1 cellular context compared by ENCODE assay signal in the genomic region with DNA sequence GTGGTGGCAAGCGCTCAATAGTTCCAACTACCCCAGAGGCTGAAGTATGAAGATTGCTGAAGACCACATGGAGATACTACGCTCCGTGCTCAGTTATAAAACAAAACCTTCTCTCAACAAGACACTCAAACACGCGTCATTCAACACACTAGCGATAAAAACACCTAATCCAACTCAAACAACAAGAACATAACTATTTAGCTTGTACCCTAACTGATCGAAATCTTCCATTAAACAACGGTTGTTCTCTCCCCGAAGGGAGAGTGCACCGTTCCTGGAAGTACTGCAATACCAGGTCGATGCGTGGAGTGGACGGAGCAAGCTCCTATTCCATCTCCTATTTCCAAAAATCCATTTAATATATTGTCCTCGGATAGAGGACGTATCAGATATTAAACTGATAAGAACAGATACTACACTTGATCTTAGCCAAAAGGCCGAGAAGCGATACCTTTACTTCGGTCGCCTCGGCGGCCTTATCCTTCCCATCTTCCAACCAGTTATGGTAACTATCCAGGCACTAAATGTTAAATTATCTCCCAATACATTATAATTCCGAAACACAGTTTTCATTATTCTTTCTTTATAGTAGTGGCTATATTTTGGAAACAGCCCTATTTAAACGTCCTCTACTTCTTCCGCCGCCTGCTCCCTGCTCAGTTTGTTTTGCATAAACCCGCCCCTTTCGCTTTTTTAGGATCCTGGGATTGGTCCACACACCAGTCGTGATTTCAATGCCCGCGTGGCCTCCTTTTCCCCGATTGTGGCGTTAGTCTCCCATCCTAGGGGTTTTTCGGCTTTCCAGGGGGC.
TF ChIP-seq lines count a peak whose summit lies in the region.

No MANE protein-coding gene starts in this region.

TF ChIP-seq in HepG2, 621 proteins besides CTCF, POLR2A, EP300 and RAD21 (continued from another document and continues in another):
- TF ChIP-seq, protein P1, sequence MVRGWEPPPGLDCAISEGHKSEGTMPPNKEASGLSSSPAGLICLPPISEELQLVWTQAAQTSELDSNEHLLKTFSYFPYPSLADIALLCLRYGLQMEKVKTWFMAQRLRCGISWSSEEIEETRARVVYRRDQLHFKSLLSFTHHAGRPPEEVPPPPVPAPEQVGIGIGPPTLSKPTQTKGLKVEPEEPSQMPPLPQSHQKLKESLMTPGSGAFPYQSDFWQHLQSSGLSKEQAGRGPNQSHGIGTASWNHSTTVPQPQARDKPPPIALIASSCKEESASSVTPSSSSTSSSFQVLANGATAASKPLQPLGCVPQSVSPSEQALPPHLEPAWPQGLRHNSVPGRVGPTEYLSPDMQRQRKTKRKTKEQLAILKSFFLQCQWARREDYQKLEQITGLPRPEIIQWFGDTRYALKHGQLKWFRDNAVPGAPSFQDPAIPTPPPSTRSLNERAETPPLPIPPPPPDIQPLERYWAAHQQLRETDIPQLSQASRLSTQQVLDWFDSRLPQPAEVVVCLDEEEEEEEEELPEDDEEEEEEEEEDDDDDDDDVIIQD (CRISPR knock-in tag; IDR thresholded peaks at IDR 0.05; ENCODE audit: low read depth) = no peak
- TF ChIP-seq THAP11 (CRISPR knock-in tag; IDR thresholded peaks at IDR 0.05) (peak; percentile 91), ERF (CRISPR knock-in tag; IDR thresholded peaks at IDR 0.05) (peak; percentile 91), ISX (CRISPR knock-in tag; conservative IDR thresholded peaks at IDR 0.05) (peak; percentile 75; the same call in 1 of the 2 replicates), KLF16 (CRISPR knock-in tag; IDR thresholded peaks at IDR 0.05) (peak in 1 of 2 experiments; percentile 100; a peak in 2 of 4 replicates), ZNF263 (CRISPR knock-in tag; IDR thresholded peaks at IDR 0.05) (no peak), JARID2 (CRISPR knock-in tag; IDR thresholded peaks at IDR 0.05; ENCODE audit: insufficient replicate concordance) (peak; percentile 89), HIVEP1 (CRISPR knock-in tag; IDR thresholded peaks at IDR 0.05) (no peak), TCF7 (IDR thresholded peaks at IDR 0.05; ENCODE audit: low read depth) (0 out of 2 replicates have a peak, but pooled peaks have one; percentile 21), ZNF660 (CRISPR knock-in tag; IDR thresholded peaks at IDR 0.05; ENCODE audit: borderline replicate concordance, low read depth) (no peak), MIER2 (CRISPR knock-in tag; IDR thresholded peaks at IDR 0.05) (peak; percentile 92), GZF1 (CRISPR knock-in tag; IDR thresholded peaks at IDR 0.05) (0 out of 2 replicates have a peak, but pooled peaks have one; percentile 31), RFX5 (IDR thresholded peaks at IDR 0.05; ENCODE audit: low read depth, low read length) (no peak), KDM4B (CRISPR knock-in tag; IDR thresholded peaks at IDR 0.05) (peak; percentile 95), KAT8 (CRISPR knock-in tag; IDR thresholded peaks at IDR 0.05) (peak; percentile 91), EEA1 (CRISPR knock-in tag; IDR thresholded peaks at IDR 0.05; ENCODE audit: borderline replicate concordance) (no peak), ZFY (CRISPR knock-in tag; IDR thresholded peaks at IDR 0.05) (peak; percentile 49; the same call in 1 of the 2 replicates), YEATS2 (CRISPR knock-in tag; IDR thresholded peaks at IDR 0.05; ENCODE audit: borderline replicate concordance) (peak; percentile 88)
- TF ChIP-seq, protein P2, sequence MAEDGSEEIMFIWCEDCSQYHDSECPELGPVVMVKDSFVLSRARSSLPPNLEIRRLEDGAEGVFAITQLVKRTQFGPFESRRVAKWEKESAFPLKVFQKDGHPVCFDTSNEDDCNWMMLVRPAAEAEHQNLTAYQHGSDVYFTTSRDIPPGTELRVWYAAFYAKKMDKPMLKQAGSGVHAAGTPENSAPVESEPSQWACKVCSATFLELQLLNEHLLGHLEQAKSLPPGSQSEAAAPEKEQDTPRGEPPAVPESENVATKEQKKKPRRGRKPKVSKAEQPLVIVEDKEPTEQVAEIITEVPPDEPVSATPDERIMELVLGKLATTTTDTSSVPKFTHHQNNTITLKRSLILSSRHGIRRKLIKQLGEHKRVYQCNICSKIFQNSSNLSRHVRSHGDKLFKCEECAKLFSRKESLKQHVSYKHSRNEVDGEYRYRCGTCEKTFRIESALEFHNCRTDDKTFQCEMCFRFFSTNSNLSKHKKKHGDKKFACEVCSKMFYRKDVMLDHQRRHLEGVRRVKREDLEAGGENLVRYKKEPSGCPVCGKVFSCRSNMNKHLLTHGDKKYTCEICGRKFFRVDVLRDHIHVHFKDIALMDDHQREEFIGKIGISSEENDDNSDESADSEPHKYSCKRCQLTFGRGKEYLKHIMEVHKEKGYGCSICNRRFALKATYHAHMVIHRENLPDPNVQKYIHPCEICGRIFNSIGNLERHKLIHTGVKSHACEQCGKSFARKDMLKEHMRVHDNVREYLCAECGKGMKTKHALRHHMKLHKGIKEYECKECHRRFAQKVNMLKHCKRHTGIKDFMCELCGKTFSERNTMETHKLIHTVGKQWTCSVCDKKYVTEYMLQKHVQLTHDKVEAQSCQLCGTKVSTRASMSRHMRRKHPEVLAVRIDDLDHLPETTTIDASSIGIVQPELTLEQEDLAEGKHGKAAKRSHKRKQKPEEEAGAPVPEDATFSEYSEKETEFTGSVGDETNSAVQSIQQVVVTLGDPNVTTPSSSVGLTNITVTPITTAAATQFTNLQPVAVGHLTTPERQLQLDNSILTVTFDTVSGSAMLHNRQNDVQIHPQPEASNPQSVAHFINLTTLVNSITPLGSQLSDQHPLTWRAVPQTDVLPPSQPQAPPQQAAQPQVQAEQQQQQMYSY (CRISPR knock-in tag; IDR thresholded peaks at IDR 0.05) = peak; percentile 76; the same call in 1 of the 2 replicates
- TF ChIP-seq, protein P3, sequence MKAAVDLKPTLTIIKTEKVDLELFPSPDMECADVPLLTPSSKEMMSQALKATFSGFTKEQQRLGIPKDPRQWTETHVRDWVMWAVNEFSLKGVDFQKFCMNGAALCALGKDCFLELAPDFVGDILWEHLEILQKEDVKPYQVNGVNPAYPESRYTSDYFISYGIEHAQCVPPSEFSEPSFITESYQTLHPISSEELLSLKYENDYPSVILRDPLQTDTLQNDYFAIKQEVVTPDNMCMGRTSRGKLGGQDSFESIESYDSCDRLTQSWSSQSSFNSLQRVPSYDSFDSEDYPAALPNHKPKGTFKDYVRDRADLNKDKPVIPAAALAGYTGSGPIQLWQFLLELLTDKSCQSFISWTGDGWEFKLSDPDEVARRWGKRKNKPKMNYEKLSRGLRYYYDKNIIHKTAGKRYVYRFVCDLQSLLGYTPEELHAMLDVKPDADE (CRISPR knock-in tag; IDR thresholded peaks at IDR 0.05) = peak; percentile 21; the same call in 1 of the 2 replicates
- TF ChIP-seq, protein P4, sequence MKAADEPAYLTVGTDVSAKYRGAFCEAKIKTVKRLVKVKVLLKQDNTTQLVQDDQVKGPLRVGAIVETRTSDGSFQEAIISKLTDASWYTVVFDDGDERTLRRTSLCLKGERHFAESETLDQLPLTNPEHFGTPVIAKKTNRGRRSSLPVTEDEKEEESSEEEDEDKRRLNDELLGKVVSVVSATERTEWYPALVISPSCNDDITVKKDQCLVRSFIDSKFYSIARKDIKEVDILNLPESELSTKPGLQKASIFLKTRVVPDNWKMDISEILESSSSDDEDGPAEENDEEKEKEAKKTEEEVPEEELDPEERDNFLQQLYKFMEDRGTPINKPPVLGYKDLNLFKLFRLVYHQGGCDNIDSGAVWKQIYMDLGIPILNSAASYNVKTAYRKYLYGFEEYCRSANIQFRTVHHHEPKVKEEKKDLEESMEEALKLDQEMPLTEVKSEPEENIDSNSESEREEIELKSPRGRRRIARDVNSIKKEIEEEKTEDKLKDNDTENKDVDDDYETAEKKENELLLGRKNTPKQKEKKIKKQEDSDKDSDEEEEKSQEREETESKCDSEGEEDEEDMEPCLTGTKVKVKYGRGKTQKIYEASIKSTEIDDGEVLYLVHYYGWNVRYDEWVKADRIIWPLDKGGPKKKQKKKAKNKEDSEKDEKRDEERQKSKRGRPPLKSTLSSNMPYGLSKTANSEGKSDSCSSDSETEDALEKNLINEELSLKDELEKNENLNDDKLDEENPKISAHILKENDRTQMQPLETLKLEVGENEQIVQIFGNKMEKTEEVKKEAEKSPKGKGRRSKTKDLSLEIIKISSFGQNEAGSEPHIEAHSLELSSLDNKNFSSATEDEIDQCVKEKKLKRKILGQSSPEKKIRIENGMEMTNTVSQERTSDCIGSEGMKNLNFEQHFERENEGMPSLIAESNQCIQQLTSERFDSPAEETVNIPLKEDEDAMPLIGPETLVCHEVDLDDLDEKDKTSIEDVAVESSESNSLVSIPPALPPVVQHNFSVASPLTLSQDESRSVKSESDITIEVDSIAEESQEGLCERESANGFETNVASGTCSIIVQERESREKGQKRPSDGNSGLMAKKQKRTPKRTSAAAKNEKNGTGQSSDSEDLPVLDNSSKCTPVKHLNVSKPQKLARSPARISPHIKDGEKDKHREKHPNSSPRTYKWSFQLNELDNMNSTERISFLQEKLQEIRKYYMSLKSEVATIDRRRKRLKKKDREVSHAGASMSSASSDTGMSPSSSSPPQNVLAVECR (CRISPR knock-in tag; IDR thresholded peaks at IDR 0.05; ENCODE audit: borderline replicate concordance) = peak; percentile 48; the same call in 1 of the 2 replicates
- TF ChIP-seq, protein P5, sequence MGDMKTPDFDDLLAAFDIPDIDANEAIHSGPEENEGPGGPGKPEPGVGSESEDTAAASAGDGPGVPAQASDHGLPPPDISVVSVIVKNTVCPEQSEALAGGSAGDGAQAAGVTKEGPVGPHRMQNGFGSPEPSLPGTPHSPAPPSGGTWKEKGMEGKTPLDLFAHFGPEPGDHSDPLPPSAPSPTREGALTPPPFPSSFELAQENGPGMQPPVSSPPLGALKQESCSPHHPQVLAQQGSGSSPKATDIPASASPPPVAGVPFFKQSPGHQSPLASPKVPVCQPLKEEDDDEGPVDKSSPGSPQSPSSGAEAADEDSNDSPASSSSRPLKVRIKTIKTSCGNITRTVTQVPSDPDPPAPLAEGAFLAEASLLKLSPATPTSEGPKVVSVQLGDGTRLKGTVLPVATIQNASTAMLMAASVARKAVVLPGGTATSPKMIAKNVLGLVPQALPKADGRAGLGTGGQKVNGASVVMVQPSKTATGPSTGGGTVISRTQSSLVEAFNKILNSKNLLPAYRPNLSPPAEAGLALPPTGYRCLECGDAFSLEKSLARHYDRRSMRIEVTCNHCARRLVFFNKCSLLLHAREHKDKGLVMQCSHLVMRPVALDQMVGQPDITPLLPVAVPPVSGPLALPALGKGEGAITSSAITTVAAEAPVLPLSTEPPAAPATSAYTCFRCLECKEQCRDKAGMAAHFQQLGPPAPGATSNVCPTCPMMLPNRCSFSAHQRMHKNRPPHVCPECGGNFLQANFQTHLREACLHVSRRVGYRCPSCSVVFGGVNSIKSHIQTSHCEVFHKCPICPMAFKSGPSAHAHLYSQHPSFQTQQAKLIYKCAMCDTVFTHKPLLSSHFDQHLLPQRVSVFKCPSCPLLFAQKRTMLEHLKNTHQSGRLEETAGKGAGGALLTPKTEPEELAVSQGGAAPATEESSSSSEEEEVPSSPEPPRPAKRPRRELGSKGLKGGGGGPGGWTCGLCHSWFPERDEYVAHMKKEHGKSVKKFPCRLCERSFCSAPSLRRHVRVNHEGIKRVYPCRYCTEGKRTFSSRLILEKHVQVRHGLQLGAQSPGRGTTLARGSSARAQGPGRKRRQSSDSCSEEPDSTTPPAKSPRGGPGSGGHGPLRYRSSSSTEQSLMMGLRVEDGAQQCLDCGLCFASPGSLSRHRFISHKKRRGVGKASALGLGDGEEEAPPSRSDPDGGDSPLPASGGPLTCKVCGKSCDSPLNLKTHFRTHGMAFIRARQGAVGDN (CRISPR knock-in tag; IDR thresholded peaks at IDR 0.05) = no peak
- TF ChIP-seq, protein P6, sequence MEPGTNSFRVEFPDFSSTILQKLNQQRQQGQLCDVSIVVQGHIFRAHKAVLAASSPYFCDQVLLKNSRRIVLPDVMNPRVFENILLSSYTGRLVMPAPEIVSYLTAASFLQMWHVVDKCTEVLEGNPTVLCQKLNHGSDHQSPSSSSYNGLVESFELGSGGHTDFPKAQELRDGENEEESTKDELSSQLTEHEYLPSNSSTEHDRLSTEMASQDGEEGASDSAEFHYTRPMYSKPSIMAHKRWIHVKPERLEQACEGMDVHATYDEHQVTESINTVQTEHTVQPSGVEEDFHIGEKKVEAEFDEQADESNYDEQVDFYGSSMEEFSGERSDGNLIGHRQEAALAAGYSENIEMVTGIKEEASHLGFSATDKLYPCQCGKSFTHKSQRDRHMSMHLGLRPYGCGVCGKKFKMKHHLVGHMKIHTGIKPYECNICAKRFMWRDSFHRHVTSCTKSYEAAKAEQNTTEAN (CRISPR knock-in tag; conservative IDR thresholded peaks at IDR 0.05) = peak; percentile 73; the same call in 1 of the 2 replicates
- TF ChIP-seq, protein P7, sequence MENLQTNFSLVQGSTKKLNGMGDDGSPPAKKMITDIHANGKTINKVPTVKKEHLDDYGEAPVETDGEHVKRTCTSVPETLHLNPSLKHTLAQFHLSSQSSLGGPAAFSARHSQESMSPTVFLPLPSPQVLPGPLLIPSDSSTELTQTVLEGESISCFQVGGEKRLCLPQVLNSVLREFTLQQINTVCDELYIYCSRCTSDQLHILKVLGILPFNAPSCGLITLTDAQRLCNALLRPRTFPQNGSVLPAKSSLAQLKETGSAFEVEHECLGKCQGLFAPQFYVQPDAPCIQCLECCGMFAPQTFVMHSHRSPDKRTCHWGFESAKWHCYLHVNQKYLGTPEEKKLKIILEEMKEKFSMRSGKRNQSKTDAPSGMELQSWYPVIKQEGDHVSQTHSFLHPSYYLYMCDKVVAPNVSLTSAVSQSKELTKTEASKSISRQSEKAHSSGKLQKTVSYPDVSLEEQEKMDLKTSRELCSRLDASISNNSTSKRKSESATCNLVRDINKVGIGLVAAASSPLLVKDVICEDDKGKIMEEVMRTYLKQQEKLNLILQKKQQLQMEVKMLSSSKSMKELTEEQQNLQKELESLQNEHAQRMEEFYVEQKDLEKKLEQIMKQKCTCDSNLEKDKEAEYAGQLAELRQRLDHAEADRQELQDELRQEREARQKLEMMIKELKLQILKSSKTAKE (CRISPR knock-in tag; IDR thresholded peaks at IDR 0.05; ENCODE audit: borderline replicate concordance) = peak; percentile 84
- TF ChIP-seq, protein P8, sequence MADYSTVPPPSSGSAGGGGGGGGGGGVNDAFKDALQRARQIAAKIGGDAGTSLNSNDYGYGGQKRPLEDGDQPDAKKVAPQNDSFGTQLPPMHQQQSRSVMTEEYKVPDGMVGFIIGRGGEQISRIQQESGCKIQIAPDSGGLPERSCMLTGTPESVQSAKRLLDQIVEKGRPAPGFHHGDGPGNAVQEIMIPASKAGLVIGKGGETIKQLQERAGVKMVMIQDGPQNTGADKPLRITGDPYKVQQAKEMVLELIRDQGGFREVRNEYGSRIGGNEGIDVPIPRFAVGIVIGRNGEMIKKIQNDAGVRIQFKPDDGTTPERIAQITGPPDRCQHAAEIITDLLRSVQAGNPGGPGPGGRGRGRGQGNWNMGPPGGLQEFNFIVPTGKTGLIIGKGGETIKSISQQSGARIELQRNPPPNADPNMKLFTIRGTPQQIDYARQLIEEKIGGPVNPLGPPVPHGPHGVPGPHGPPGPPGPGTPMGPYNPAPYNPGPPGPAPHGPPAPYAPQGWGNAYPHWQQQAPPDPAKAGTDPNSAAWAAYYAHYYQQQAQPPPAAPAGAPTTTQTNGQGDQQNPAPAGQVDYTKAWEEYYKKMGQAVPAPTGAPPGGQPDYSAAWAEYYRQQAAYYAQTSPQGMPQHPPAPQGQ (CRISPR knock-in tag; IDR thresholded peaks at IDR 0.05; ENCODE audit: borderline replicate concordance) = peak; percentile 100
- TF ChIP-seq, protein P9, sequence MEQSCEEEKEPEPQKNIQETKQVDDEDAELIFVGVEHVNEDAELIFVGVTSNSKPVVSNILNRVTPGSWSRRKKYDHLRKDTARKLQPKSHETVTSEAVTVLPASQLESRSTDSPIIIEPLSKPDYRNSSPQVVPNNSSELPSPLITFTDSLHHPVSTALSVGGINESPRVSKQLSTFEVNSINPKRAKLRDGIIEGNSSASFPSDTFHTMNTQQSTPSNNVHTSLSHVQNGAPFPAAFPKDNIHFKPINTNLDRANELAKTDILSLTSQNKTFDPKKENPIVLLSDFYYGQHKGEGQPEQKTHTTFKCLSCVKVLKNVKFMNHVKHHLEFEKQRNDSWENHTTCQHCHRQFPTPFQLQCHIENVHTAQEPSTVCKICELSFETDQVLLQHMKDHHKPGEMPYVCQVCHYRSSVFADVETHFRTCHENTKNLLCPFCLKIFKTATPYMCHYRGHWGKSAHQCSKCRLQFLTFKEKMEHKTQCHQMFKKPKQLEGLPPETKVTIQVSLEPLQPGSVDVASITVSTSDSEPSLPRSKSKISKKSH (CRISPR knock-in tag; IDR thresholded peaks at IDR 0.05; ENCODE audit: borderline replicate concordance) = no peak
